In the genomic region with DNA sequence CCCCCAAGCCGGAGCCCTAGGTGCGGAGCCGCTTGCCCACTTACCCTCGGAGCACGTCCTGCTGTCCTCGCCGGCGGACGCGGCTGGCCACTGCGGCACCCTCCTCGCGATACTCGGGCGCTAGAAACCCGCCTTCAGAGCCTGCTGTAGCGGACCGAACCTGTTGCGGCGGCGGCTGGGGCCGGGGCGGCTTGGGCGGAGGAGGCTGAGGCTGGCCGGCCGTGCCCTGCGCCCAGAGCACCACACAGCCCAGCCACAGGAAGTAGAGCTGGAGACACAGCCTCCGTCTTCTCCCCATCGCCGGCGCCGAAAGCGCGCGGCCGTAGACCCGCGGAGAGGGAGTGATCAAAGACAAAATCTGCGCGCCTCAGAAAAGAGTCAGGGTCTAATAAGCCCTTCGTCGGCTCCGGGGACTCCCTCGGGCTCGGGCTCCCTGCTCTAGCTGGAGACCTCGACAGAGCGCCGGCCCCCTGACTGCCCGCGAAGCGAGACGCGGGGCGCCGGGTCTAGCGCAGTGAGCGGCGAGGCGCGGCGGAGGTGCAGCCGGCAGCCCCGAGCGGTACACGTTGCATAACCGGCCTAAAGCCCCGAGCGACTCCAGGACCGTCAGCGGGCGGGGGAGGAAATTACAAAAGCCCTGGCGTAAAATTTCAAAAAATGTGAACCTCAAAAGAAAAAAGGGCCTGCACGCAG, we compare ENCODE assay signal across 1 cellular context.
TF ChIP-seq lines count a peak whose summit lies in the region.

No MANE protein-coding gene starts in this region.

TF ChIP-seq in liver, 16 proteins besides CTCF, POLR2A, EP300 and RAD21 (continued from another document):
- no peak for TF ChIP-seq JUND (IDR thresholded peaks at IDR 0.05)
